In genomic region chr20:54223751-54224150, GRCh38 we compare ENCODE assay signal across 22 cellular contexts. TPM values are rescaled to one million over a fixed set of nuclear protein-coding genes. Genes with fewer than 3 reads are reported as not detected.
DNase-seq lines count a peak whose midpoint lies in the region; ATAC-seq and TF ChIP-seq lines count a peak whose summit lies in the region.
"Had no signal": no experiment of that assay in that cellular context is flagged by ENCODE, and none has a peak within 500 bp of the region (broad histone marks: within the 10 kb centered on the region; RNA-seq: fewer than 3 reads in every experiment).

No MANE protein-coding gene starts in this region.

- TF ChIP-seq CTCF in HEK293 (tag by site-specific recombination; IDR thresholded peaks at IDR 0.05), result no peak

- H3K4me1 ChIP-seq in HEK293 (ENCODE audit: control insufficient read depth, insufficient read depth, low read length) (no peaks in the 10 kb centered on the region), NT2/D1 (ENCODE audit: insufficient read depth, insufficient read length) (peaks cover 4% of the 10 kb centered on the region), SJCRH30 (no peaks in the 10 kb centered on the region)

- H3K9me3 ChIP-seq in HEK293 (ENCODE audit: control insufficient read depth, insufficient read depth, low read depth, low read length) (no peaks in the 10 kb centered on the region), NT2/D1 (ENCODE audit: insufficient read depth, low read length) (no peaks in the 10 kb centered on the region; the same call in 1 of the 2 replicates), SJCRH30 (replicated peaks) (no peaks in the 10 kb centered on the region)

- H3K9me3 Mint-ChIP-seq in activated CD4-positive, alpha-beta T cell treated with anti-CD3 and anti-CD28 coated beads, Interleukin-2, amount 10 ng/mL, durations not matched to agents 24 days and 14 days, result peaks cover 10% of the 10 kb centered on the region

- intact Hi-C loops in activated CD4-positive, alpha-beta T cell treated with anti-CD3 and anti-CD28 coated beads, Interleukin-2, amount 10 ng/mL, durations not matched to agents 24 days and 14 days (cut with micrococcal nuclease), result loop anchor here (5.0 kb wide), 1 partner anchor 249 kb away; no protein-coding TSS in a partner anchor

- H3K4me3 ChIP-seq in HEK293 (ENCODE audit: low read depth, low read length) (no peak overlapping the region), NT2/D1 (ENCODE audit: insufficient read length, low read depth) (no peak overlapping the region), SJCRH30 (no peak overlapping the region)

- H3K36me3 ChIP-seq in HEK293 (ENCODE audit: control insufficient read depth in 2 of 2, insufficient read depth in 1 of 2, low read length in 2 of 2) (no peaks in the 10 kb centered on the region; a peak in 1 of 3 replicates), NT2/D1 (ENCODE audit: insufficient read depth, insufficient read length, low read length) (peaks cover 26% of the 10 kb centered on the region), SJCRH30 (peaks cover 9% of the 10 kb centered on the region)

- H3K9ac ChIP-seq in NT2/D1 (ENCODE audit: insufficient read length, low read depth), result no peak overlapping the region

- no peak overlapping the region for H3K4me3 Mint-ChIP-seq in activated CD4-positive, alpha-beta T cell treated with anti-CD3 and anti-CD28 coated beads, Interleukin-2, amount 10 ng/mL, durations not matched to agents 24 days and 14 days
- H3K4me3 Mint-ChIP-seq: CD4-positive, CD25-positive, alpha-beta regulatory T cell; T-cell had no signal

- POLR2A ChIA-PET in HEK293 (lab: Yijun Ruan, JAX), result interaction anchor here (0.6 kb wide), 1 partner anchor 309 kb away, joined by 5 read pairs; no protein-coding TSS in a partner anchor

- peaks cover 13% of the 10 kb centered on the region for H3K36me3 Mint-ChIP-seq in activated CD4-positive, alpha-beta T cell treated with anti-CD3 and anti-CD28 coated beads, Interleukin-2, amount 10 ng/mL, durations not matched to agents 24 days and 14 days (ENCODE audit: low read depth)
- H3K36me3 Mint-ChIP-seq: CD4-positive, CD25-positive, alpha-beta regulatory T cell had no signal

- no peaks in the 10 kb centered on the region for H3K27me3 Mint-ChIP-seq in activated CD4-positive, alpha-beta T cell treated with anti-CD3 and anti-CD28 coated beads, Interleukin-2, amount 10 ng/mL, durations not matched to agents 24 days and 14 days
- H3K27me3 Mint-ChIP-seq: CD4-positive, CD25-positive, alpha-beta regulatory T cell; T-cell had no signal

- H3K27me3 ChIP-seq in NT2/D1 (ENCODE audit: insufficient read depth, insufficient read length), result no peaks in the 10 kb centered on the region
- no peaks in the 10 kb centered on the region for H3K27me3 ChIP-seq in SJCRH30

- H3K4me1 Mint-ChIP-seq in activated CD4-positive, alpha-beta T cell treated with anti-CD3 and anti-CD28 coated beads, Interleukin-2, amount 10 ng/mL, durations not matched to agents 24 days and 14 days, result peaks cover 20% of the 10 kb centered on the region

- CTCF ChIA-PET in HEK293 (lab: Yijun Ruan, JAX), result no interaction called here

- DNase-seq in NT2/D1 (ENCODE audit: low read depth, low spot score) (peak; percentile 57), iPS-NIHi11 (ENCODE audit: low spot score) (peak; percentile 20), SJCRH30 (no peak)
- no peak for DNase-seq in activated CD4-positive, alpha-beta T cell treated with anti-CD3 and anti-CD28 coated beads, Interleukin-2, amount 10 ng/mL, durations not matched to agents 24 days and 14 days
- DNase-seq: CD4-positive, CD25-positive, alpha-beta regulatory T cell; COR-L47; DMS79 treated with DMSO at 0.1 percent for 48 hours; GOT3; KG1; NCI-H1092; NCI-H146; NCI-H2029; NCI-H2227 treated with DMSO at 0.1 percent for 48 hours; NCI-H510A; NK-92 treated with Interleukin-12 subunit alpha and Interleukin-12 subunit beta, amount 100 ng/mL, for 24 hours; SIG-M5; T-cell had no signal

- H3K27ac ChIP-seq in HEK293 (ENCODE audit: extremely low read depth, low read depth, low read length), result no peak overlapping the region
- no peak overlapping the region for H3K27ac ChIP-seq in SJCRH30

- ATAC-seq in GM19397 (IDR thresholded peaks at IDR 0.05; ENCODE audit: unreplicated experiment) (no peak), GM21619 (IDR thresholded peaks at IDR 0.05; ENCODE audit: unreplicated experiment) (no peak)
- ATAC-seq: HCT116, Panc1, T-cell had no signal

- H3K27ac Mint-ChIP-seq in activated CD4-positive, alpha-beta T cell treated with anti-CD3 and anti-CD28 coated beads, Interleukin-2, amount 10 ng/mL, durations not matched to agents 24 days and 14 days, result no peak overlapping the region

TF ChIP-seq in HEK293, 187 proteins besides CTCF, POLR2A, EP300 and RAD21:
- TF ChIP-seq ZIC2 (tag by site-specific recombination; IDR thresholded peaks at IDR 0.05) (0 out of 2 replicates have a peak, but pooled peaks have one; percentile 8), ZNF626 (tag by site-specific recombination; IDR thresholded peaks at IDR 0.05) (no peak)

RNA-seq across cellular contexts. Expression of gene PFDN4, which starts 15.9 kb away (rescaled TPM):
- 72.2 and 80.5 TPM in 2 replicates for total RNA-seq in activated CD4-positive, alpha-beta T cell treated with anti-CD3 and anti-CD28 coated beads, Interleukin-2, amount 10 ng/mL, durations not matched to agents 24 days and 14 days
- total RNA-seq in SJCRH30 (2014; rRNA removed; shearing (Covaris generic)), result 129 and 168 TPM in 2 replicates

RNA-seq across cellular contexts. Expression of gene CYP24A1, which starts 50.0 kb away (rescaled TPM):
- not detected in 2 replicates for total RNA-seq in activated CD4-positive, alpha-beta T cell treated with anti-CD3 and anti-CD28 coated beads, Interleukin-2, amount 10 ng/mL, durations not matched to agents 24 days and 14 days
- not detected in 2 replicates for total RNA-seq in SJCRH30 (2014; rRNA removed; shearing (Covaris generic))

Comparison
In these comparisons a context has a peak if more than half of its experiments do, and no peak if none do; other contexts are left out.
1. DNase-seq: peak in NT2/D1 (single experiment) and iPS-NIHi11 (single experiment); none in activated CD4-positive, alpha-beta T cell treated with anti-CD3 and anti-CD28 coated beads, Interleukin-2, amount 10 ng/mL, durations not matched to agents 24 days and 14 days (single experiment) and SJCRH30 (0 of 2).